In genomic region chr1:166947398-166948043, GRCh38 we compare ENCODE assay signal across 9 cellular contexts. TPM values are rescaled to one million over a fixed set of nuclear protein-coding genes. Genes with fewer than 3 reads are reported as not detected.
A peak's percentile ranks its signal among the peaks of the same experiment; 100 is the strongest.
DNase-seq lines count a peak whose midpoint lies in the region; ATAC-seq and TF ChIP-seq lines count a peak whose summit lies in the region.
"Had no signal": no experiment of that assay in that cellular context is flagged by ENCODE, and none has a peak within 500 bp of the region (broad histone marks: within the 10 kb centered on the region; RNA-seq: fewer than 3 reads in every experiment).

No MANE protein-coding gene starts in this region.

- intact Hi-C loops in tibial artery (cut with DNase I; ENCODE audit: low total_unique reads): no loop called here
- intact Hi-C loops in CD4-positive, alpha-beta memory T cell (cut with micrococcal nuclease): no loop called here

- no peaks in the 10 kb centered on the region for H3K9me3 Mint-ChIP-seq in effector memory CD8-positive, alpha-beta T cell
- H3K9me3 Mint-ChIP-seq in CD4-positive, alpha-beta memory T cell: no peaks in the 10 kb centered on the region

- H2BK5ac ChIP-seq in mesendoderm (ENCODE audit: low read length): no peak overlapping the region

- no peak overlapping the region for H3K4me3 ChIP-seq in mesendoderm (ENCODE audit: low read length)
- H3K4me3 ChIP-seq in tibial artery: peak overlapping the region; percentile 14 to 46
- H3K4me3 ChIP-seq in CD4-positive, alpha-beta memory T cell (ENCODE audit: low read length in 2 of 2): no peak overlapping the region

- H3K4me1 Mint-ChIP-seq in effector memory CD8-positive, alpha-beta T cell (ENCODE audit: low read depth in 2 of 2): peaks cover 0 to 2% of the 10 kb centered on the region in 2 donors
- H3K4me1 Mint-ChIP-seq in CD4-positive, alpha-beta memory T cell: peaks cover 0 to 10% (median 4%) of the 10 kb centered on the region in 4 donors

- no peaks in the 10 kb centered on the region for H3K9me3 ChIP-seq in tibial artery
- H3K9me3 ChIP-seq in CD4-positive, alpha-beta memory T cell (ENCODE audit: control insufficient read depth in 1 of 2, low read length in 2 of 2): no peaks in the 10 kb centered on the region

- DNase-seq in NCI-H2029 (lab: John Stamatoyannopoulos, UW) (peak; percentile 5), NCI-H2029 treated with DMSO at 0.1 percent for 48 hours (lab: John Stamatoyannopoulos, UW) (no peak), NCI-H2196 treated with DMSO at 0.1 percent for 48 hours (lab: John Stamatoyannopoulos, UW; ENCODE audit: unreplicated experiment) (peak; percentile 32), mesendoderm (peak; percentile 64), tibial artery (peak in 1 of 2 donors; percentile 64), HT-29 (ENCODE audit: low spot score) (no peak)
- DNase-seq in effector memory CD8-positive, alpha-beta T cell: no peak
- no peak for DNase-seq in CD4-positive, alpha-beta memory T cell

- no peak for TF ChIP-seq CTCF in tibial artery (IDR thresholded peaks at IDR 0.05)

- H3K27me3 ChIP-seq in mesendoderm (ENCODE audit: insufficient read depth, low read length, poor library complexity) (peaks cover 12% of the 10 kb centered on the region), tibial artery (no peaks in the 10 kb centered on the region)
- H3K27me3 ChIP-seq in CD4-positive, alpha-beta memory T cell (ENCODE audit: insufficient read depth, low read length): peaks cover 4% of the 10 kb centered on the region

- CTCF ChIA-PET in CD4-positive, alpha-beta memory T cell (lab: Charles Lee; ENCODE audit: partially characterized antibody): no interaction called here

- H3K27ac Mint-ChIP-seq in effector memory CD8-positive, alpha-beta T cell: no peak overlapping the region
- no peak overlapping the region for H3K27ac Mint-ChIP-seq in CD4-positive, alpha-beta memory T cell

- H3K79me2 ChIP-seq in mesendoderm (ENCODE audit: control insufficient read depth, insufficient read depth, low read length): no peaks in the 10 kb centered on the region

- H3K4me2 ChIP-seq in mesendoderm (ENCODE audit: low read length): peak overlapping the region; percentile 44

- no peaks in the 10 kb centered on the region for H3K36me3 Mint-ChIP-seq in effector memory CD8-positive, alpha-beta T cell (ENCODE audit: insufficient read depth)
- H3K36me3 Mint-ChIP-seq in CD4-positive, alpha-beta memory T cell: no peaks in the 10 kb centered on the region

- no peaks in the 10 kb centered on the region for H3K79me1 ChIP-seq in mesendoderm (ENCODE audit: low read length)

- peak; percentile 8 for ATAC-seq in effector memory CD8-positive, alpha-beta T cell (replicated peaks)

- H3K23ac ChIP-seq in mesendoderm (ENCODE audit: low read length): no peak overlapping the region

- H3K36me3 ChIP-seq in mesendoderm (ENCODE audit: control insufficient read depth, insufficient read depth, low read length) (no peaks in the 10 kb centered on the region), tibial artery (no peaks in the 10 kb centered on the region)
- no peaks in the 10 kb centered on the region for H3K36me3 ChIP-seq in CD4-positive, alpha-beta memory T cell (ENCODE audit: insufficient read depth, low read length)

- H3K18ac ChIP-seq in mesendoderm (ENCODE audit: low read length): no peak overlapping the region

- H3K4me1 ChIP-seq in mesendoderm (ENCODE audit: control insufficient read depth, low read depth, low read length) (no peaks in the 10 kb centered on the region), tibial artery (peaks cover 0 to 13% (median 2%) of the 10 kb centered on the region in 4 donors)
- no peaks in the 10 kb centered on the region for H3K4me1 ChIP-seq in CD4-positive, alpha-beta memory T cell (ENCODE audit: insufficient read depth, low read length)

- POLR2A ChIA-PET in CD4-positive, alpha-beta memory T cell (lab: Charles Lee; ENCODE audit: partially characterized antibody): no interaction called here

- no peak overlapping the region for H3K4ac ChIP-seq in mesendoderm (ENCODE audit: low read depth, low read length)

- WGBS in mesendoderm (ENCODE audit: extremely low coverage, insufficient coverage, low lambda C conversion rate): no CpG with 5 or more reads among the region's 44 CpGs

- no peak overlapping the region for H4K8ac ChIP-seq in mesendoderm (ENCODE audit: low read depth, low read length)

- H2AK5ac ChIP-seq in mesendoderm (ENCODE audit: low read length): no peak overlapping the region

- H3K4me3 Mint-ChIP-seq in effector memory CD8-positive, alpha-beta T cell: peak overlapping the region; percentile 16 to 44
- H3K4me3 Mint-ChIP-seq in CD4-positive, alpha-beta memory T cell: peak overlapping the region in 2 of 8 donors; percentile 6 to 32

- H2BK15ac ChIP-seq in mesendoderm (replicated peaks; ENCODE audit: low read depth): no peak overlapping the region

- H3K56ac ChIP-seq in mesendoderm (ENCODE audit: low read length): peak overlapping the region; percentile 56

- no peak overlapping the region for H2BK120ac ChIP-seq in mesendoderm (ENCODE audit: low read depth, low read length)

- peak overlapping the region; percentile 51 for H3K27ac ChIP-seq in mesendoderm (ENCODE audit: low read depth, low read length)
- H3K27ac ChIP-seq in tibial artery: no peak overlapping the region
- no peak overlapping the region for H3K27ac ChIP-seq in CD4-positive, alpha-beta memory T cell (ENCODE audit: low read depth, low read length)

- H3K9ac ChIP-seq in mesendoderm (ENCODE audit: low read length): peak overlapping the region; percentile 24

- H3K27me3 Mint-ChIP-seq in effector memory CD8-positive, alpha-beta T cell: peaks cover 67 to 89% of the 10 kb centered on the region in 2 donors
- H3K27me3 Mint-ChIP-seq in CD4-positive, alpha-beta memory T cell: peaks cover 17 to 28% of the 10 kb centered on the region in 2 donors

- no peak overlapping the region for H4K5ac ChIP-seq in mesendoderm (ENCODE audit: low read length)

RNA-seq across cellular contexts. Expression of gene ILDR2, which starts 27.8 kb away (rescaled TPM):
- polyA plus RNA-seq in mesendoderm (2013, experiment 1 of 2): 0.84 TPM
- 0.62 TPM for polyA plus RNA-seq in mesendoderm (2013, experiment 2 of 2)
- under 1 TPM; 0.25 to 0.52 TPM for total RNA-seq in CD4-positive, alpha-beta memory T cell
- polyA plus RNA-seq in CD4-positive, alpha-beta memory T cell: under 1 TPM in 1 of 2 donors, not detected in 1; 0.21 TPM
- total RNA-seq in HT-29 (2014; rRNA removed; shearing (Covaris generic)): 0.05 and 0.48 TPM in 2 replicates

RNA-seq across cellular contexts. Expression of gene MAEL, which starts 41.6 kb away (rescaled TPM):
- polyA plus RNA-seq in mesendoderm (2013, experiment 1 of 2): 0.10 TPM
- 0.17 TPM for polyA plus RNA-seq in mesendoderm (2013, experiment 2 of 2)
- not detected for total RNA-seq in CD4-positive, alpha-beta memory T cell
- not detected for polyA plus RNA-seq in CD4-positive, alpha-beta memory T cell
- not detected in 2 replicates for total RNA-seq in HT-29 (2014; rRNA removed; shearing (Covaris generic))
- total RNA-seq: T-helper 2 cell treated with Interferon-gamma antibody and Interleukin-4, amounts not matched to agents 100 ng/mL and 5 ng/mL, for 36 hours had no signal

Comparison
In these comparisons a context has a peak if more than half of its experiments do, and no peak if none do; other contexts are left out.
1. DNase-seq: peak in NCI-H2029 (single experiment), NCI-H2196 treated with DMSO at 0.1 percent for 48 hours (single experiment) and mesendoderm (single experiment); none in NCI-H2029 treated with DMSO at 0.1 percent for 48 hours (single experiment), effector memory CD8-positive, alpha-beta T cell (0 of 3), CD4-positive, alpha-beta memory T cell (0 of 5) and HT-29 (single experiment).
2. H3K4me3 ChIP-seq: peak in tibial artery (2 of 2); none in mesendoderm (single experiment) and CD4-positive, alpha-beta memory T cell (0 of 2).